8 cellular contexts compared by ENCODE assay signal in genomic region chr20:50116368-50116999, GRCh38. TPM values are rescaled to one million over a fixed set of nuclear protein-coding genes. Genes with fewer than 3 reads are reported as not detected.
DNase-seq lines count a peak whose midpoint lies in the region; ATAC-seq and TF ChIP-seq lines count a peak whose summit lies in the region.

No MANE protein-coding gene starts in this region.

- no peaks in the 10 kb centered on the region for H3K27me3 ChIP-seq in AG04450 (ENCODE audit: control insufficient read depth, insufficient read depth, low read length)
- H3K27me3 ChIP-seq in Karpas-422 (ENCODE audit: low read length): no peaks in the 10 kb centered on the region
- no peaks in the 10 kb centered on the region for H3K27me3 ChIP-seq in naive thymus-derived CD4-positive, alpha-beta T cell (ENCODE audit: control insufficient read depth in 2 of 2, insufficient read depth in 2 of 2, low read length in 2 of 2)

- POLR2A ChIA-PET in AG04450 (lab: Yijun Ruan, JAX): interaction anchor here (0.5 to 1.2 kb wide), 6 partner anchors 13 to 133 kb away, joined by 3 to 6 read pairs (median 4); partner anchors contain the start of gene PEDS1
- POLR2A ChIA-PET in naive thymus-derived CD4-positive, alpha-beta T cell (lab: Charles Lee): interaction anchor here (0.8 to 7.8 kb wide), 15 partner anchors 9 to 403 kb away, joined by 3 to 131 read pairs (median 3); partner anchors contain the start of genes PEDS1 and PTPN1

- no peaks in the 10 kb centered on the region for H3K27me3 Mint-ChIP-seq in naive thymus-derived CD4-positive, alpha-beta T cell

- H3K9me3 ChIP-seq in AG04450 (ENCODE audit: control insufficient read depth, insufficient read depth, low read length) (no peaks in the 10 kb centered on the region), Karpas-422 (ENCODE audit: low read length) (no peaks in the 10 kb centered on the region)
- no peaks in the 10 kb centered on the region for H3K9me3 ChIP-seq in naive thymus-derived CD4-positive, alpha-beta T cell (ENCODE audit: control insufficient read depth in 2 of 3, low read length in 3 of 3)

- no peak for ATAC-seq in naive thymus-derived CD4-positive, alpha-beta T cell
- ATAC-seq in GM21619 (IDR thresholded peaks at IDR 0.05; ENCODE audit: unreplicated experiment): no peak
- ATAC-seq in HG03139 (IDR thresholded peaks at IDR 0.05; ENCODE audit: unreplicated experiment): no peak

- intact Hi-C loops in naive thymus-derived CD4-positive, alpha-beta T cell (cut with micrococcal nuclease): loop anchor here (1.0 to 10.0 kb wide), 6 partner anchors 302 to 818 kb away; partner anchors contain the start of genes PTPN1 (in 2 of the 2), ADNP (in 1 of the 2), PARD6B (in 1 of the 2) and SLC9A8 (in 1 of the 2)

- H3K27ac ChIP-seq in AG04450 (ENCODE audit: low read depth, low read length) (no peak overlapping the region), Karpas-422 (ENCODE audit: low read length) (no peak overlapping the region)
- H3K27ac ChIP-seq in naive thymus-derived CD4-positive, alpha-beta T cell (ENCODE audit: low read depth, low read length): peak overlapping the region; percentile 76

- H3K4me3 ChIP-seq in AG04450 (ENCODE audit: low read depth, low read length) (peak overlapping the region; percentile 43), Karpas-422 (ENCODE audit: low read length) (peak overlapping the region; percentile 85), choroid plexus epithelial cell (ENCODE audit: low read depth, low read length) (peak overlapping the region; percentile 47)
- H3K4me3 ChIP-seq in naive thymus-derived CD4-positive, alpha-beta T cell (ENCODE audit: low read length): peak overlapping the region; percentile 58

- H2AFZ ChIP-seq in Karpas-422 (ENCODE audit: low read length): peak overlapping the region; percentile 54; the same call in 1 of the 2 replicates

- peaks cover 0 to 7% (median 0%) of the 10 kb centered on the region in 5 donors for H3K36me3 Mint-ChIP-seq in naive thymus-derived CD4-positive, alpha-beta T cell

- TF ChIP-seq CTCF in AG04450 (IDR thresholded peaks at IDR 0.05; ENCODE audit: low read depth, low read length): no peak
- no peak for TF ChIP-seq CTCF in choroid plexus epithelial cell (conservative IDR thresholded peaks at IDR 0.05; ENCODE audit: low read depth, low read length)
- no peak for TF ChIP-seq CTCF in GM20000 (IDR thresholded peaks at IDR 0.05; ENCODE audit: extremely low read depth, missing control alignments)

- CTCF ChIA-PET in AG04450 (lab: Charles Lee): interaction anchor here (0.8 to 1.8 kb wide), 7 partner anchors 22 to 138 kb away, joined by 3 to 15 read pairs (median 5); no protein-coding TSS in a partner anchor
- CTCF ChIA-PET in naive thymus-derived CD4-positive, alpha-beta T cell (lab: Charles Lee): interaction anchor here (0.5 to 10.3 kb wide), 15 partner anchors 12 to 347 kb away, joined by 3 to 236 read pairs (median 4); partner anchors contain the start of gene PEDS1

- peaks cover 37% of the 10 kb centered on the region for H3K79me2 ChIP-seq in Karpas-422 (ENCODE audit: low read length)

- H3K4me1 Mint-ChIP-seq in naive thymus-derived CD4-positive, alpha-beta T cell: peaks cover 37 to 55% (median 45%) of the 10 kb centered on the region in 7 donors

- no peaks in the 10 kb centered on the region for H3K9me3 Mint-ChIP-seq in naive thymus-derived CD4-positive, alpha-beta T cell

- H4K20me1 ChIP-seq in Karpas-422 (ENCODE audit: insufficient read depth, low read depth, low read length): peaks cover 11% of the 10 kb centered on the region; the same call in 1 of the 2 replicates

- DNase-seq in AG04450 (ENCODE audit: low read depth, low spot score): no peak
- DNase-seq in Karpas-422: no peak
- DNase-seq in choroid plexus epithelial cell (ENCODE audit: low read depth): no peak
- DNase-seq in naive thymus-derived CD4-positive, alpha-beta T cell: no peak
- no peak for DNase-seq in germinal center (ENCODE audit: low spot score)
- no peak for DNase-seq in GM20000 (ENCODE audit: low spot score)

- peak overlapping the region; percentile 70 to 98 (median 92) for H3K27ac Mint-ChIP-seq in naive thymus-derived CD4-positive, alpha-beta T cell

- H3K36me3 ChIP-seq in Karpas-422 (ENCODE audit: insufficient read depth, low read length): no peaks in the 10 kb centered on the region
- peaks cover 0 to 3% (median 0%) of the 10 kb centered on the region in 3 experiments for H3K36me3 ChIP-seq in naive thymus-derived CD4-positive, alpha-beta T cell (ENCODE audit: control insufficient read depth in 2 of 3, insufficient read depth in 3 of 3, low read length in 3 of 3)

- peak overlapping the region; percentile 87 for H3K4me2 ChIP-seq in Karpas-422 (ENCODE audit: low read depth, low read length, poor library complexity, severe bottlenecking)

- peaks cover 33% of the 10 kb centered on the region for H3K4me1 ChIP-seq in Karpas-422 (ENCODE audit: low read length)
- peaks cover 31 to 32% of the 10 kb centered on the region in 2 donors for H3K4me1 ChIP-seq in naive thymus-derived CD4-positive, alpha-beta T cell (ENCODE audit: control insufficient read depth in 2 of 2, insufficient read depth in 2 of 2, low read length in 2 of 2)

- H3K9me2 ChIP-seq in Karpas-422 (replicated peaks; ENCODE audit: insufficient read depth, low read length): no peaks in the 10 kb centered on the region

- peak overlapping the region; percentile 78 to 97 (median 90) for H3K4me3 Mint-ChIP-seq in naive thymus-derived CD4-positive, alpha-beta T cell

- peak overlapping the region; percentile 68 for H3K9ac ChIP-seq in Karpas-422 (ENCODE audit: low read length)

RNA-seq across cellular contexts. Expression of gene UBE2V1, which starts 3.5 kb away (rescaled TPM):
- 148 and 171 TPM in 2 replicates for polyA plus RNA-seq in AG04450 (2011; rRNA removed)
- 87.4 and 99.3 TPM in 2 replicates for polyA minus RNA-seq in AG04450 (2011; rRNA and poly(A)+ RNA removed)
- total RNA-seq in Karpas-422 (2014; rRNA removed; shearing (Covaris generic); ENCODE audit: low replicate concordance): 76.7 and 95.6 TPM in 2 replicates
- 100 to 1,000 TPM; 131 to 167 (median 140) TPM for total RNA-seq in naive thymus-derived CD4-positive, alpha-beta T cell
- polyA plus RNA-seq in naive thymus-derived CD4-positive, alpha-beta T cell: 100 to 1,000 TPM; 128 to 134 TPM

RNA-seq across cellular contexts. Expression of gene PEDS1, which starts 37.0 kb away (rescaled TPM):
- polyA plus RNA-seq in AG04450 (2011; rRNA removed): 24.7 and 34.1 TPM in 2 replicates
- 59.3 and 77.2 TPM in 2 replicates for polyA minus RNA-seq in AG04450 (2011; rRNA and poly(A)+ RNA removed)
- total RNA-seq in Karpas-422 (2014; rRNA removed; shearing (Covaris generic); ENCODE audit: low replicate concordance): 14.5 and 29.7 TPM in 2 replicates
- total RNA-seq in naive thymus-derived CD4-positive, alpha-beta T cell: 10 to 100 TPM; 16.0 to 27.6 (median 20.8) TPM
- polyA plus RNA-seq in naive thymus-derived CD4-positive, alpha-beta T cell: 10 to 100 TPM; 18.1 to 29.3 TPM
